Comparison of ENCODE assay signal across 11 cellular contexts in the genomic region with DNA sequence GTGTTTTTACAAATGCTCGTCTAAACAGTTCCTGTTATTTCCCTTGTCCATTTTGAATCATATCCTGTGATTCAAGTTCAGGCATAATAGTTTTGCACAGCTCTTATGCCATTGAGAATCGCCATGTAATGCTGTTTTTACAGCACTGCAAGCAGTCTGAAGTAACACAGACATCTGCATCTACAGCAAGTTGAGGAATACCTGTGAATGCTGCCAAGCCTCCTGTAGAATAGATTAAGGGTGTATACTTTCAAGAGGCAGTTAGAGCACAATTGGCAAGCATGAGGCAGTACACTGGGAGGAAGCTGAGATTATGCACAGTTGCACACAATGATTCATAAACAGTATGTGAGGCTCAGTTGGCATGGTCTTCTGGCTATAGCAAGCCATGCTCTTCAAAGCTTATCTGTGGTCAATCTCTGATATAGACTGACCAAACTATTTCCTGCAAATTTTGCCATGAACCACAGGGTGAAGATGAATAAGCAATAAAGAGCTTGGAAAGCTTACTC.
DNase-seq lines count a peak whose midpoint lies in the region; ATAC-seq and TF ChIP-seq lines count a peak whose summit lies in the region.
"Had no signal": no experiment of that assay in that cellular context is flagged by ENCODE, and none has a peak within 500 bp of the region (broad histone marks: within the 10 kb centered on the region; RNA-seq: fewer than 3 reads in every experiment).

No MANE protein-coding gene starts in this region.

- POLR2A ChIA-PET in HEK293T (lab: Yijun Ruan, JAX): no interaction called here

- H3K4me3 ChIP-seq in lung: no peak overlapping the region
- H3K4me3 ChIP-seq: tibial artery had no signal

- CTCF ChIA-PET in HEK293T (lab: Yijun Ruan, JAX): no interaction called here

- peak overlapping the region in 1 of 2 donors; percentile 70 for H3K27ac ChIP-seq in lung (ENCODE audit: low read depth in 1 of 2, low read length in 1 of 2)
- H3K27ac ChIP-seq: tibial artery, VCaP had no signal

- no peaks in the 10 kb centered on the region for H3K36me3 ChIP-seq in lung (ENCODE audit: control insufficient read depth in 2 of 2, insufficient read depth in 2 of 2, low read length in 2 of 2)
- H3K36me3 ChIP-seq: tibial artery had no signal

- TF ChIP-seq CTCF in chondrocyte (IDR thresholded peaks at IDR 0.05) (no peak), lung (IDR thresholded peaks at IDR 0.05; ENCODE audit: control extremely low read depth, extremely low read depth) (no peak)

- H3K4me3 Mint-ChIP-seq in chondrocyte (ENCODE audit: unreplicated experiment): no peak overlapping the region

- no peaks in the 10 kb centered on the region for H3K36me3 Mint-ChIP-seq in chondrocyte (ENCODE audit: low read depth)

- peak overlapping the region; percentile 22 for H3K27ac Mint-ChIP-seq in chondrocyte (ENCODE audit: unreplicated experiment)

- no peaks in the 10 kb centered on the region for H3K9me3 ChIP-seq in lung (ENCODE audit: control insufficient read depth in 2 of 2, insufficient read depth in 1 of 2, low read length in 1 of 2)
- H3K9me3 ChIP-seq: tibial artery had no signal

- H3K4me1 ChIP-seq in lung (ENCODE audit: control insufficient read depth in 2 of 2, insufficient read depth in 2 of 2, low read length in 2 of 2): peaks cover 1 to 4% of the 10 kb centered on the region in 2 donors
- H3K4me1 ChIP-seq: tibial artery had no signal

- H3K27me3 Mint-ChIP-seq in chondrocyte (ENCODE audit: low read depth): no peaks in the 10 kb centered on the region

- DNase-seq in AG20443 (ENCODE audit: low spot score) (peak; percentile 67), M059J (ENCODE audit: low read depth) (peak; percentile 92), chondrocyte (ENCODE audit: low spot score) (no peak), lung (ENCODE audit: low spot score) (no peak), SKM-1 (lab: John Stamatoyannopoulos, UW; ENCODE audit: unreplicated experiment) (no peak), hippocampal formation (lab: John Stamatoyannopoulos, UW) (no peak), HEK293T (ENCODE audit: extremely low spot score) (no peak)
- DNase-seq: GOT3, tibial artery had no signal

- 44 to 58% methylated on average over 2 of the region's 2 CpGs for WGBS in lung, 2 donors

- H3K27me3 ChIP-seq in lung (ENCODE audit: control insufficient read depth, insufficient read depth): no peaks in the 10 kb centered on the region
- H3K27me3 ChIP-seq: tibial artery had no signal

- peaks cover 7% of the 10 kb centered on the region for H3K4me1 Mint-ChIP-seq in chondrocyte (ENCODE audit: low read depth)

- no peaks in the 10 kb centered on the region for H3K9me3 Mint-ChIP-seq in chondrocyte (ENCODE audit: low read depth)

- ATAC-seq in lung (ENCODE audit: insufficient read depth, low FRiP score) (peak; percentile 69), GM18867 (IDR thresholded peaks at IDR 0.05; ENCODE audit: unreplicated experiment) (no peak)

TF ChIP-seq in HEK293T, 16 proteins besides CTCF, POLR2A, EP300 and RAD21:
- TF ChIP-seq FOXK2 (IDR thresholded peaks at IDR 0.05) (no peak), NFRKB (IDR thresholded peaks at IDR 0.05) (no peak), HDGF (IDR thresholded peaks at IDR 0.05; ENCODE audit: borderline replicate concordance) (no peak), ZNF384 (IDR thresholded peaks at IDR 0.05) (no peak), BHLHE40 (IDR thresholded peaks at IDR 0.05; ENCODE audit: borderline replicate concordance) (no peak), SP1 (IDR thresholded peaks at IDR 0.05) (no peak), FOXM1 (IDR thresholded peaks at IDR 0.05; ENCODE audit: borderline replicate concordance) (no peak), SUZ12 (IDR thresholded peaks at IDR 0.05) (no peak), CTBP1 (IDR thresholded peaks at IDR 0.05; ENCODE audit: borderline replicate concordance) (no peak), ARNT (IDR thresholded peaks at IDR 0.05) (no peak), ELF4 (IDR thresholded peaks at IDR 0.05) (no peak), L3MBTL2 (conservative IDR thresholded peaks at IDR 0.05) (no peak), TARDBP (IDR thresholded peaks at IDR 0.05) (no peak), LEF1 (IDR thresholded peaks at IDR 0.05; ENCODE audit: borderline replicate concordance) (no peak), FOXA1 (IDR thresholded peaks at IDR 0.05) (no peak)
- TF ChIP-seq, protein P1, sequence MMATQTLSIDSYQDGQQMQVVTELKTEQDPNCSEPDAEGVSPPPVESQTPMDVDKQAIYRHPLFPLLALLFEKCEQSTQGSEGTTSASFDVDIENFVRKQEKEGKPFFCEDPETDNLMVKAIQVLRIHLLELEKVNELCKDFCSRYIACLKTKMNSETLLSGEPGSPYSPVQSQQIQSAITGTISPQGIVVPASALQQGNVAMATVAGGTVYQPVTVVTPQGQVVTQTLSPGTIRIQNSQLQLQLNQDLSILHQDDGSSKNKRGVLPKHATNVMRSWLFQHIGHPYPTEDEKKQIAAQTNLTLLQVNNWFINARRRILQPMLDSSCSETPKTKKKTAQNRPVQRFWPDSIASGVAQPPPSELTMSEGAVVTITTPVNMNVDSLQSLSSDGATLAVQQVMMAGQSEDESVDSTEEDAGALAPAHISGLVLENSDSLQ (IDR thresholded peaks at IDR 0.05): no peak

Comparison
In these comparisons a context has a peak if more than half of its experiments do, and no peak if none do; other contexts are left out.
1. DNase-seq: peak in AG20443 (single experiment) and M059J (single experiment); none in chondrocyte (single experiment), lung (single experiment), SKM-1 (single experiment), hippocampal formation (0 of 2) and HEK293T (single experiment).